12 cellular contexts compared by ENCODE assay signal in genomic region chr11:86940122-86940777, GRCh38. TPM values are rescaled to one million over a fixed set of nuclear protein-coding genes. Genes with fewer than 3 reads are reported as not detected.
DNase-seq lines count a peak whose midpoint lies in the region; ATAC-seq and TF ChIP-seq lines count a peak whose summit lies in the region.
"Had no signal": no experiment of that assay in that cellular context is flagged by ENCODE, and none has a peak within 500 bp of the region (broad histone marks: within the 10 kb centered on the region; RNA-seq: fewer than 3 reads in every experiment).

No MANE protein-coding gene starts in this region.

- no peak overlapping the region for H3K4me3 Mint-ChIP-seq in effector memory CD8-positive, alpha-beta T cell

- no peak for TF ChIP-seq EP300 in Ishikawa (IDR thresholded peaks at IDR 0.05; ENCODE audit: borderline replicate concordance)

- H3K4me3 ChIP-seq in colonic mucosa (no peak overlapping the region), right lobe of liver (peak overlapping the region in 1 of 3 donors; percentile 24), subcutaneous abdominal adipose tissue (ENCODE audit: low read depth in 1 of 5, low read length in 5 of 5) (peak overlapping the region; percentile 8 to 58 (median 34))
- H3K4me3 ChIP-seq: SJSA1 had no signal

- DNase-seq in colonic mucosa = no peak
- DNase-seq in right lobe of liver = peak in 1 of 3 donors; percentile 60
- no peak for DNase-seq in effector memory CD8-positive, alpha-beta T cell
- DNase-seq in islet precursor cell = no peak
- DNase-seq in NCI-H69 (lab: John Stamatoyannopoulos, UW) = no peak
- no peak for DNase-seq in activated naive CD4-positive, alpha-beta T cell treated with anti-CD3 and anti-CD28 coated beads, Interleukin-2, amount 50 U/mL, for 16 hours
- DNase-seq: activated T-cell treated with anti-CD3 and anti-CD28 coated beads, Interleukin-2, amount 50 U/mL, for 48 hours; GDM1 had no signal

- peak overlapping the region in 1 of 2 donors; percentile 39 for H3K9ac ChIP-seq in colonic mucosa (ENCODE audit: low read depth in 2 of 2, low read length in 2 of 2)
- peak overlapping the region in 4 of 5 donors; percentile 16 to 59 (median 41) for H3K9ac ChIP-seq in subcutaneous abdominal adipose tissue (ENCODE audit: low read length in 5 of 5)
- H3K9ac ChIP-seq: KMS-11 had no signal

- intact Hi-C loops in colonic mucosa (cut with DNase I) (no loop called here), right lobe of liver (cut with DNase I) (no loop called here)

- 9% methylated on average over 11 of the region's 11 CpGs for WGBS in right lobe of liver (ENCODE audit: insufficient coverage, low coverage, low lambda C conversion rate, missing lambda C conversion rate)

- H3K27ac Mint-ChIP-seq in effector memory CD8-positive, alpha-beta T cell = peak overlapping the region in 1 of 2 donors; percentile 26

- H3K27me3 Mint-ChIP-seq in effector memory CD8-positive, alpha-beta T cell = peaks cover 6 to 21% of the 10 kb centered on the region in 2 donors

- H3K4me1 ChIP-seq in colonic mucosa (no peaks in the 10 kb centered on the region), right lobe of liver (peaks cover 0 to 36% (median 21%) of the 10 kb centered on the region in 4 donors), subcutaneous abdominal adipose tissue (ENCODE audit: control insufficient read depth in 5 of 5, insufficient read depth in 5 of 5, low read length in 5 of 5) (peaks cover 12 to 71% (median 66%) of the 10 kb centered on the region in 5 donors)
- H3K4me1 ChIP-seq: SJSA1 had no signal

- H3K9me3 ChIP-seq in colonic mucosa = no peaks in the 10 kb centered on the region
- H3K9me3 ChIP-seq in right lobe of liver = no peaks in the 10 kb centered on the region
- H3K9me3 ChIP-seq in subcutaneous abdominal adipose tissue (ENCODE audit: control insufficient read depth in 5 of 5, low read length in 5 of 5) = no peaks in the 10 kb centered on the region
- H3K9me3 ChIP-seq: SJSA1 had no signal

- TF ChIP-seq CTCF in colonic mucosa (IDR thresholded peaks at IDR 0.05) (no peak), right lobe of liver (IDR thresholded peaks at IDR 0.05) (no peak)

- no peaks in the 10 kb centered on the region for H3K4me1 Mint-ChIP-seq in effector memory CD8-positive, alpha-beta T cell (ENCODE audit: low read depth in 2 of 2)

- H3K27ac ChIP-seq in colonic mucosa (peak overlapping the region; percentile 3), right lobe of liver (peak overlapping the region; percentile 80 to 95 (median 82)), subcutaneous abdominal adipose tissue (ENCODE audit: low read depth, low read length) (peak overlapping the region; percentile 85)
- H3K27ac ChIP-seq: KMS-11, SJSA1 had no signal

- TF ChIP-seq POLR2A in right lobe of liver (IDR thresholded peaks at IDR 0.05) = no peak

- TF ChIP-seq RAD21 in Ishikawa (IDR thresholded peaks at IDR 0.05; ENCODE audit: low read depth) = no peak; the same call in 1 of the 2 replicates

- H3K36me3 Mint-ChIP-seq in effector memory CD8-positive, alpha-beta T cell (ENCODE audit: insufficient read depth) = no peaks in the 10 kb centered on the region

- no peaks in the 10 kb centered on the region for H3K27me3 ChIP-seq in colonic mucosa
- H3K27me3 ChIP-seq in right lobe of liver = no peaks in the 10 kb centered on the region
- no peaks in the 10 kb centered on the region for H3K27me3 ChIP-seq in subcutaneous abdominal adipose tissue (ENCODE audit: control insufficient read depth in 5 of 5, insufficient read depth in 4 of 5, low read length in 5 of 5)
- H3K27me3 ChIP-seq: SJSA1 had no signal

- no peaks in the 10 kb centered on the region for H3K36me3 ChIP-seq in colonic mucosa
- no peaks in the 10 kb centered on the region for H3K36me3 ChIP-seq in right lobe of liver
- peaks cover 3 to 23% (median 15%) of the 10 kb centered on the region in 5 donors for H3K36me3 ChIP-seq in subcutaneous abdominal adipose tissue (ENCODE audit: control insufficient read depth in 5 of 5, insufficient read depth in 5 of 5, low read length in 5 of 5)
- H3K36me3 ChIP-seq: SJSA1 had no signal

- peak; percentile 58 to 77 (median 65) for ATAC-seq in right lobe of liver
- no peak for ATAC-seq in effector memory CD8-positive, alpha-beta T cell (replicated peaks)

- no peaks in the 10 kb centered on the region for H3K9me3 Mint-ChIP-seq in effector memory CD8-positive, alpha-beta T cell

TF ChIP-seq in Ishikawa, 13 proteins besides CTCF, POLR2A, EP300 and RAD21:
- peak; percentile 48; the same call in 1 of the 2 replicates for TF ChIP-seq MAX (IDR thresholded peaks at IDR 0.05)
- no peak for TF ChIP-seq REST (IDR thresholded peaks at IDR 0.05; ENCODE audit: low read depth)
- peak; percentile 70 for TF ChIP-seq TEAD4 (IDR thresholded peaks at IDR 0.05)
- TF ChIP-seq NFIC (IDR thresholded peaks at IDR 0.05) = peak; percentile 79
- TF ChIP-seq USF1 (IDR thresholded peaks at IDR 0.05) = no peak
- TF ChIP-seq EGR1 (IDR thresholded peaks at IDR 0.05) = no peak

RNA-seq across cellular contexts. Expression of gene FZD4, which starts 14.9 kb away (rescaled TPM):
- 1 to 10 TPM; 4.3 to 6.7 TPM for total RNA-seq in colonic mucosa
- 10 to 100 TPM; 12.5 to 26.1 (median 17.1) TPM for total RNA-seq in right lobe of liver

Comparison
In these comparisons a context has a peak if more than half of its experiments do, and no peak if none do; other contexts are left out.
1. H3K27ac ChIP-seq: peak in every context shown above with its lines; median percentile 85 in subcutaneous abdominal adipose tissue; 82 in right lobe of liver; 3 in colonic mucosa.